In the genomic region with DNA sequence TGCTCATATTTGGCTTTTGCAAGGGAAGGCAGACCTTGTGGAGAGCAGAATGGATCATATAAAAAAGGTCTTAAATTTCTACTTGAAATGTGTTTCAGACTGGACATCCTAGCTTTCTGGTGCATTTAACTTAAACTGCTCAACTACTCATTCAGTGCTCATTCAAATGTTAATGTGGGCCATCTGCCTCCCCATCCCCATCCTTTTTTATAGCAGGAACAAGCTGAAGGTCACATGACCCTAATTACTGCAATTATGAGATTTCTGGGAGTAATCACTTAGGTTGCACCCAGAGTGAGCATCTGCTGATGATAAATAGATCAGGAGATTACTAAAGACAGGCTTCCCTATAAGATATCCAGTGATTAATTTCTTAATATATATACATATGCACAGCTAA, we compare ENCODE assay signal across 28 cellular contexts.
A peak's percentile ranks its signal among the peaks of the same experiment; 100 is the strongest.
DNase-seq lines count a peak whose midpoint lies in the region; FAIRE-seq and TF ChIP-seq lines count a peak whose summit lies in the region.
"Had no signal": no experiment of that assay in that cellular context is flagged by ENCODE, and none has a peak within 500 bp of the region (broad histone marks: within the 10 kb centered on the region; RNA-seq: fewer than 3 reads in every experiment).

No MANE protein-coding gene starts in this region.

- peaks cover 8% of the 10 kb centered on the region for H3K4me1 ChIP-seq in iPS-20b (ENCODE audit: insufficient read depth, low read length)
- H3K4me1 ChIP-seq: foreskin keratinocyte, left ventricle myocardium inferior, upper lobe of right lung had no signal

- H3K9me3 ChIP-seq in iPS-20b (ENCODE audit: insufficient read depth, low read depth, low read length), result no peaks in the 10 kb centered on the region
- H3K9me3 ChIP-seq: left ventricle myocardium inferior, upper lobe of right lung had no signal

- intact Hi-C loops in MCF 10A (cut with micrococcal nuclease), result no loop called here

- H3K9me3 Mint-ChIP-seq in MCF 10A (ENCODE audit: unreplicated experiment), result no peaks in the 10 kb centered on the region
- H3K9me3 Mint-ChIP-seq: activated naive CD4-positive, alpha-beta T cell treated with anti-CD3 and anti-CD28 coated beads for 36 hours; effector memory CD8-positive, alpha-beta T cell had no signal

- FAIRE-seq in urothelium cell line (lab: Jason Lieb, UNC), result no peak
- FAIRE-seq: bronchial epithelial cell, colon, small intestine had no signal

- no peaks in the 10 kb centered on the region for H3K36me3 Mint-ChIP-seq in MCF 10A (ENCODE audit: insufficient read depth, unreplicated experiment)
- H3K36me3 Mint-ChIP-seq: CD4-positive, alpha-beta memory T cell; naive B cell had no signal

- no peaks in the 10 kb centered on the region for H3K4me1 Mint-ChIP-seq in MCF 10A (ENCODE audit: insufficient read depth, unreplicated experiment)
- H3K4me1 Mint-ChIP-seq: CD4-positive, alpha-beta memory T cell had no signal

- TF ChIP-seq CTCF in MCF 10A (IDR thresholded peaks at IDR 0.05; ENCODE audit: unreplicated experiment), result no peak

- CTCF ChIA-PET in MCF 10A (lab: Yijun Ruan, JAX), result no interaction called here

- peaks cover 89% of the 10 kb centered on the region for H3K27me3 ChIP-seq in iPS-20b (ENCODE audit: insufficient read depth, low read length)
- H3K27me3 ChIP-seq: foreskin keratinocyte, hepatocyte, upper lobe of right lung had no signal

- BruUV-seq in MCF 10A (replicated peaks; lab: Mats Ljungman, UMichigan), result no TSS peak

- POLR2A ChIA-PET in MCF 10A (lab: Yijun Ruan, JAX), result no interaction called here

- H3K36me3 ChIP-seq in iPS-20b (ENCODE audit: insufficient read depth, low read depth, low read length), result no peaks in the 10 kb centered on the region
- H3K36me3 ChIP-seq: left ventricle myocardium inferior, upper lobe of right lung had no signal

- no peak overlapping the region for H3K27ac Mint-ChIP-seq in MCF 10A (ENCODE audit: low read depth, unreplicated experiment)
- H3K27ac Mint-ChIP-seq: activated naive CD4-positive, alpha-beta T cell treated with anti-CD3 and anti-CD28 coated beads for 36 hours; CD4-positive, alpha-beta memory T cell; effector memory CD8-positive, alpha-beta T cell; naive B cell had no signal

- H3K27me3 Mint-ChIP-seq in MCF 10A (ENCODE audit: insufficient read depth, unreplicated experiment), result no peaks in the 10 kb centered on the region
- H3K27me3 Mint-ChIP-seq: CD4-positive, alpha-beta memory T cell; effector memory CD8-positive, alpha-beta T cell; naive B cell had no signal

- DNase-seq in NCI-H2107 treated with DMSO at 0.1 percent for 48 hours (lab: John Stamatoyannopoulos, UW; ENCODE audit: unreplicated experiment) (peak; percentile 7), NCI-H2107 (lab: John Stamatoyannopoulos, UW) (no peak), NCI-H1694 (lab: John Stamatoyannopoulos, UW) (peak; percentile 84), NCI-H69 (lab: John Stamatoyannopoulos, UW) (peak; percentile 93), RKO (ENCODE audit: low spot score) (no peak), urothelium cell line (ENCODE audit: low spot score) (no peak), MCF 10A (ENCODE audit: unreplicated experiment) (no peak)
- DNase-seq: 8988T; activated CD4-positive, alpha-beta T cell treated with anti-CD3 and anti-CD28 coated beads, Interleukin-2, amount 50 U/mL, for 1 hour; activated naive CD4-positive, alpha-beta T cell treated with anti-CD3 and anti-CD28 coated beads for 36 hours; amygdala; CD4-positive, alpha-beta memory T cell; DMS53; effector memory CD8-positive, alpha-beta T cell; foreskin keratinocyte; GDM1; GM23248; KG1; left ventricle myocardium inferior; naive B cell; occipital lobe; small intestine; stimulated activated CD4-positive, alpha-beta T cell treated with anti-CD3 and anti-CD28 coated beads, Interleukin-1b, Interleukin-23, amount 100 ng/mL, for 48 hours; upper lobe of right lung had no signal

- peak overlapping the region; percentile 51 for H3K4me3 ChIP-seq in iPS-20b (ENCODE audit: low read length)
- H3K4me3 ChIP-seq: GM23248, hepatocyte, left ventricle myocardium inferior, upper lobe of right lung had no signal

- H3K4me3 Mint-ChIP-seq in MCF 10A (ENCODE audit: unreplicated experiment), result no peak overlapping the region
- H3K4me3 Mint-ChIP-seq: activated naive CD4-positive, alpha-beta T cell treated with anti-CD3 and anti-CD28 coated beads for 36 hours; CD4-positive, alpha-beta memory T cell; effector memory CD8-positive, alpha-beta T cell; naive B cell had no signal

- H3K27ac ChIP-seq in iPS-20b (ENCODE audit: low read length), result no peak overlapping the region
- H3K27ac ChIP-seq: foreskin keratinocyte, GM23248, hepatocyte, left ventricle myocardium inferior, upper lobe of right lung had no signal

- peak overlapping the region; percentile 17; the same call in 1 of the 2 replicates for H3K9ac ChIP-seq in iPS-20b (ENCODE audit: low read depth, low read length)
- H3K9ac ChIP-seq: GM23248 had no signal

Comparison
In these comparisons a context has a peak if more than half of its experiments do, and no peak if none do; other contexts are left out.
1. DNase-seq: peak in NCI-H2107 treated with DMSO at 0.1 percent for 48 hours (single experiment), NCI-H1694 (single experiment) and NCI-H69 (single experiment); none in NCI-H2107 (single experiment), RKO (single experiment), urothelium cell line (single experiment) and MCF 10A (single experiment).